Comparison of ENCODE assay signal across 24 cellular contexts in the genomic region with DNA sequence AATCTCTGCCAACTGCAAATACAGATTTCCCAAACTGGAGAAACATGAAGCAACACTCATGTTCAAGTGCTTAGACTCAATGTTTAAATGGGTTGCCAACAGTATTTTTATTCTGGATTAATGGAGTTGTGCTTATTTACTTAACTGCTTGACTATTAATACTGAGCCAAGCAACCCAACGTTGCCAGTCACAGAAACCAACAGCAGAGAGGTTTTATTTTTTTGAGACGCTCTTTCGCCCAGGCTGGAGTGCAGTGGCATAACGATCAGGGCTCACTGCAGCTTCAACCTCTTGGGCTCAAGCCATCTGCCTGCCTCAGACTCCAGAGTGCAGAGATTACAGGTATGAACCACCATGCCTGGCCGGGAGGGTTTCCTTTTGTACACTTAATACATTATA. TPM values are rescaled to one million over a fixed set of nuclear protein-coding genes. Genes with fewer than 3 reads are reported as not detected.
"Had no signal": no experiment of that assay in that cellular context is flagged by ENCODE, and none has a peak within 500 bp of the region (broad histone marks: within the 10 kb centered on the region; RNA-seq: fewer than 3 reads in every experiment).

No MANE protein-coding gene starts in this region.

- H3K4me3 ChIP-seq: colonic mucosa, prostate gland, right atrium auricular region, tibial nerve, uterus had no signal

- H3K27ac ChIP-seq: colonic mucosa, prostate gland, right atrium auricular region, tibial nerve, uterus, WERI-Rb-1 had no signal

- DNase-seq: activated CD4-positive, alpha-beta T cell treated with anti-CD3 and anti-CD28 coated beads, Interleukin-2, amount 50 U/mL, for 4 hours; activated gamma-delta T cell; amygdala; caudate nucleus; colonic mucosa; endodermal cell; foreskin melanocyte; glutamatergic neuron; hippocampal formation; islet precursor cell; left colon; stimulated activated CD4-positive, alpha-beta T cell treated with anti-CD3 and anti-CD28 coated beads, Interleukin-2, amount 100 ng/mL, for 24 hours; stimulated activated naive CD4-positive, alpha-beta T cell treated with Interleukin-2 at 50 U/mL for 16 hours; uterus; WERI-Rb-1 had no signal

- H3K9me3 ChIP-seq: colonic mucosa, prostate gland, uterus had no signal

- H3K36me3 ChIP-seq: colonic mucosa, prostate gland, uterus had no signal

- ATAC-seq: left colon had no signal

- H3K27me3 ChIP-seq: colonic mucosa, right atrium auricular region, tibial nerve, uterus had no signal

- H3K4me1 ChIP-seq: colonic mucosa, prostate gland, uterus had no signal

RNA-seq across cellular contexts. Expression of gene TEX53, which starts 55.0 kb away (rescaled TPM):
- total RNA-seq: colonic mucosa; endodermal cell; epithelial cell of proximal tubule; left colon; mononuclear cell; neural crest cell; omental fat pad; prostate gland; right atrium auricular region; skeletal muscle tissue; T-helper 2 cell treated with Interferon-gamma antibody and Interleukin-4, amounts not matched to agents 100 ng/mL and 5 ng/mL, for 36 hours; tibial nerve; uterus had no signal
